Comparison of ENCODE assay signal across 8 cellular contexts in genomic region chr10:103396067-103396788, GRCh38. TPM values are rescaled to one million over a fixed set of nuclear protein-coding genes. Genes with fewer than 3 reads are reported as not detected.
DNase-seq lines count a peak whose midpoint lies in the region; ATAC-seq and TF ChIP-seq lines count a peak whose summit lies in the region.

TSS of gene ATP5MK (minus strand) at chr10:103396475. CDS start at chr10:103392457, 4,018 bp downstream.
TSS of gene PDCD11 (plus strand) at chr10:103396626. CDS start at chr10:103398427, 1,801 bp downstream.

- peak; percentile 98 for ATAC-seq in HG02571 (IDR thresholded peaks at IDR 0.05; ENCODE audit: unreplicated experiment)
- ATAC-seq in SK-N-SH treated with all-trans-retinoic acid at 6 μM for 48 hours = peak; percentile 100
- ATAC-seq in activated naive CD4-positive, alpha-beta T cell treated with anti-CD3 and anti-CD28 coated beads, Interleukin-2, amount 50 U/mL, for 72 hours = peak; percentile 100
- peak; percentile 100 for ATAC-seq in omental fat pad (ENCODE audit: low FRiP score)
- peak; percentile 99 for ATAC-seq in thoracic aorta (ENCODE audit: insufficient number of reproducible peaks, low FRiP score, low read depth)

- H3K9me3 ChIP-seq in thoracic aorta = no peaks in the 10 kb centered on the region

- H3K4me1 ChIP-seq in thoracic aorta (ENCODE audit: control insufficient read depth in 1 of 2, low read depth in 2 of 2) = peaks cover 24 to 40% of the 10 kb centered on the region in 2 donors

- peak within 1 kb of the TSS; percentile 92 to 99 for H3K27ac Mint-ChIP-seq in activated naive CD4-positive, alpha-beta T cell treated with anti-CD3 and anti-CD28 coated beads, Interleukin-2, amount 50 U/mL, for 72 hours

- H3K27me3 ChIP-seq in thoracic aorta (replicated peaks; ENCODE audit: insufficient read depth) = no peaks in the 10 kb centered on the region

- no peak for TF ChIP-seq CTCF in omental fat pad (IDR thresholded peaks at IDR 0.05)
- peak; percentile 21 for TF ChIP-seq CTCF in thoracic aorta (IDR thresholded peaks at IDR 0.05)

- peaks cover 10% of the 10 kb centered on the region for H3K36me3 ChIP-seq in thoracic aorta

- DNase-seq in NCI-H1048 (lab: John Stamatoyannopoulos, UW) (peak; percentile 94), glomerular endothelial cell (ENCODE audit: extremely low read depth, low read depth, low spot score) (peak; percentile 93), omental fat pad (ENCODE audit: low spot score) (peak; percentile 97), thoracic aorta (ENCODE audit: low spot score) (peak; percentile 98)
- peak; percentile 94 to 97 for DNase-seq in activated naive CD4-positive, alpha-beta T cell treated with anti-CD3 and anti-CD28 coated beads, Interleukin-2, amount 50 U/mL, for 72 hours (ENCODE audit: low spot score in 2 of 2)

- H3K9me3 Mint-ChIP-seq in activated naive CD4-positive, alpha-beta T cell treated with anti-CD3 and anti-CD28 coated beads, Interleukin-2, amount 50 U/mL, for 72 hours = no peaks in the 10 kb centered on the region

- peak within 1 kb of the TSS; percentile 95 for H3K4me3 ChIP-seq in GM08714 (ENCODE audit: low read length)
- peak within 1 kb of the TSS; percentile 95 for H3K4me3 ChIP-seq in thoracic aorta

- peak within 1 kb of the TSS; percentile 57 to 78 for H3K27ac ChIP-seq in thoracic aorta

- peaks cover 41 to 45% of the 10 kb centered on the region in 2 donors for H3K36me3 Mint-ChIP-seq in activated naive CD4-positive, alpha-beta T cell treated with anti-CD3 and anti-CD28 coated beads, Interleukin-2, amount 50 U/mL, for 72 hours

TF ChIP-seq in SK-N-SH treated with all-trans-retinoic acid at 6 μM for 48 hours, 23 proteins besides CTCF, POLR2A, EP300 and RAD21:
- TF ChIP-seq ARNTL (CRISPR knock-in tag; IDR thresholded peaks at IDR 0.05; ENCODE audit: borderline replicate concordance, low read depth) = no peak
- TF ChIP-seq TCF4 (CRISPR knock-in tag; IDR thresholded peaks at IDR 0.05; ENCODE audit: borderline replicate concordance) = no peak

RNA-seq across cellular contexts. Expression of gene ATP5MK, which starts in this region (rescaled TPM):
- 100 to 1,000 TPM; 382 to 465 TPM for total RNA-seq in activated naive CD4-positive, alpha-beta T cell treated with anti-CD3 and anti-CD28 coated beads, Interleukin-2, amount 50 U/mL, for 72 hours
- 277 and 373 TPM in 2 replicates for total RNA-seq in glomerular endothelial cell
- total RNA-seq in omental fat pad = 100 to 1,000 TPM; 149 to 299 (median 222) TPM
- total RNA-seq in thoracic aorta = 100 to 1,000 TPM; 148 to 269 TPM

RNA-seq across cellular contexts. Expression of gene PDCD11, which starts in this region (rescaled TPM):
- 10 to 100 TPM; 49.6 to 62.2 TPM for total RNA-seq in activated naive CD4-positive, alpha-beta T cell treated with anti-CD3 and anti-CD28 coated beads, Interleukin-2, amount 50 U/mL, for 72 hours
- 42.1 and 42.9 TPM in 2 replicates for total RNA-seq in glomerular endothelial cell
- 10 to 100 TPM; 16.1 to 55.2 (median 23.8) TPM for total RNA-seq in omental fat pad
- total RNA-seq in thoracic aorta = 10 to 100 TPM; 10.7 to 23.0 TPM

Comparison
In these comparisons a context has a peak if more than half of its experiments do, and no peak if none do; other contexts are left out.
1. Peak in every context shown above with its lines: DNase-seq, ATAC-seq, H3K4me3 ChIP-seq and H3K27ac ChIP-seq.